35 cellular contexts compared by ENCODE assay signal in genomic region chr1:108811611-108812010, GRCh38. TPM values are rescaled to one million over a fixed set of nuclear protein-coding genes. Genes with fewer than 3 reads are reported as not detected.
"Had no signal": no experiment of that assay in that cellular context is flagged by ENCODE, and none has a peak within 500 bp of the region (broad histone marks: within the 10 kb centered on the region; RNA-seq: fewer than 3 reads in every experiment).

No MANE protein-coding gene starts in this region.

- H3K9me3 ChIP-seq: MG63 had no signal

- H3K27ac ChIP-seq: brain microvascular endothelial cell, VCaP had no signal

- H3K9me3 Mint-ChIP-seq: activated B cell treated with CpG ODN at 0.5 μM for 24 hours; activated CD4-positive, alpha-beta memory T cell treated with anti-CD3 and anti-CD28 coated beads, Interleukin-2, amount 10 ng/mL, durations not matched to agents 7 days and 5 days; activated naive CD8-positive, alpha-beta T cell treated with anti-CD3 and anti-CD28 coated beads for 36 hours; activated T-helper 17 cell treated with anti-CD3 and anti-CD28 coated beads, Interleukin-2, amount 50 U/mL, for 72 hours had no signal

- H3K27me3 ChIP-seq: brain microvascular endothelial cell, MG63 had no signal

- H3K4me3 ChIP-seq: MG63 had no signal

- DNase-seq: activated B cell treated with CpG ODN at 0.5 μM for 24 hours; activated CD4-positive, alpha-beta memory T cell treated with anti-CD3 and anti-CD28 coated beads, Interleukin-2, amount 10 ng/mL, durations not matched to agents 7 days and 5 days; activated CD4-positive, alpha-beta T cell treated with anti-CD3 and anti-CD28 coated beads for 48 hours; activated CD4-positive, CD25-positive, alpha-beta regulatory T cell treated with anti-CD3 and anti-CD28 coated beads, Interleukin-2, amount 50 U/mL, for 72 hours; activated CD8-positive, alpha-beta memory T cell treated with anti-CD3 and anti-CD28 coated beads for 24 hours; activated CD8-positive, alpha-beta memory T cell treated with anti-CD3 and anti-CD28 coated beads, Interleukin-2, amount 10 ng/mL, durations not matched to agents 7 days and 5 days; activated CD8-positive, alpha-beta memory T cell treated with anti-CD3 and anti-CD28 coated beads, Interleukin-2, amount 50 U/mL, for 48 hours; activated effector memory CD4-positive, alpha-beta T cell treated with anti-CD3 and anti-CD28 coated beads, Interleukin-2, amount 50 U/mL, for 16 hours; activated naive CD4-positive, alpha-beta T cell; activated naive CD4-positive, alpha-beta T cell treated with anti-CD3 and anti-CD28 coated beads, Interleukin-2, amount 50 U/mL, for 16 hours; activated naive CD8-positive, alpha-beta T cell treated with anti-CD3 and anti-CD28 coated beads for 36 hours; activated T-cell treated with anti-CD3 and anti-CD28 coated beads, Interleukin-2, amount 50 U/mL, for 48 hours; amniotic stem cell; aorta; brain microvascular endothelial cell; central memory CD4-positive, alpha-beta T cell; Kasumi-1; KG1; MG63; NCI-H1048; NCI-H1105 treated with DMSO at 0.1 percent for 48 hours; NCI-H1436; NCI-H1694; NCI-H1930; NCI-H345; NCI-H526; NCI-H774; Right ventricle myocardium superior; SW 1271; T-helper 1 cell; T-helper 2 cell; T-helper 9 cell had no signal

- H3K4me3 Mint-ChIP-seq: activated B cell treated with CpG ODN at 0.5 μM for 24 hours; activated CD4-positive, alpha-beta memory T cell treated with anti-CD3 and anti-CD28 coated beads, Interleukin-2, amount 10 ng/mL, durations not matched to agents 7 days and 5 days; activated CD8-positive, alpha-beta memory T cell treated with anti-CD3 and anti-CD28 coated beads, Interleukin-2, amount 10 ng/mL, durations not matched to agents 7 days and 5 days; activated naive CD8-positive, alpha-beta T cell treated with anti-CD3 and anti-CD28 coated beads for 36 hours; activated T-helper 17 cell treated with anti-CD3 and anti-CD28 coated beads, Interleukin-2, amount 50 U/mL, for 72 hours had no signal

- H3K27me3 Mint-ChIP-seq: activated B cell treated with CpG ODN at 0.5 μM for 24 hours; activated naive CD8-positive, alpha-beta T cell treated with anti-CD3 and anti-CD28 coated beads for 36 hours; activated T-helper 17 cell treated with anti-CD3 and anti-CD28 coated beads, Interleukin-2, amount 50 U/mL, for 72 hours had no signal

- H3K4me1 Mint-ChIP-seq: activated B cell treated with CpG ODN at 0.5 μM for 24 hours; activated CD8-positive, alpha-beta memory T cell treated with anti-CD3 and anti-CD28 coated beads, Interleukin-2, amount 10 ng/mL, durations not matched to agents 7 days and 5 days; activated naive CD8-positive, alpha-beta T cell treated with anti-CD3 and anti-CD28 coated beads for 36 hours; activated T-helper 17 cell treated with anti-CD3 and anti-CD28 coated beads, Interleukin-2, amount 50 U/mL, for 72 hours had no signal

- H3K27ac Mint-ChIP-seq: activated B cell treated with CpG ODN at 0.5 μM for 24 hours; activated CD4-positive, alpha-beta memory T cell treated with anti-CD3 and anti-CD28 coated beads, Interleukin-2, amount 10 ng/mL, durations not matched to agents 7 days and 5 days; activated CD8-positive, alpha-beta memory T cell treated with anti-CD3 and anti-CD28 coated beads, Interleukin-2, amount 10 ng/mL, durations not matched to agents 7 days and 5 days; activated naive CD8-positive, alpha-beta T cell treated with anti-CD3 and anti-CD28 coated beads for 36 hours; activated T-helper 17 cell treated with anti-CD3 and anti-CD28 coated beads, Interleukin-2, amount 50 U/mL, for 72 hours had no signal

- ATAC-seq: activated CD8-positive, alpha-beta memory T cell treated with anti-CD3 and anti-CD28 coated beads, Interleukin-2, amount 10 ng/mL, durations not matched to agents 7 days and 5 days; activated T-helper 17 cell treated with anti-CD3 and anti-CD28 coated beads, Interleukin-2, amount 50 U/mL, for 72 hours had no signal

RNA-seq across cellular contexts. Expression of gene AKNAD1, which starts 45.3 kb away (rescaled TPM):
- total RNA-seq: activated B cell treated with CpG ODN at 0.5 μM for 24 hours; activated CD4-positive, alpha-beta memory T cell treated with anti-CD3 and anti-CD28 coated beads, Interleukin-2, amount 10 ng/mL, durations not matched to agents 7 days and 5 days; activated CD8-positive, alpha-beta memory T cell treated with anti-CD3 and anti-CD28 coated beads, Interleukin-2, amount 10 ng/mL, durations not matched to agents 7 days and 5 days; activated naive CD8-positive, alpha-beta T cell treated with anti-CD3 and anti-CD28 coated beads for 36 hours; activated T-helper 17 cell treated with anti-CD3 and anti-CD28 coated beads, Interleukin-2, amount 50 U/mL, for 72 hours; OCI-LY7; Right ventricle myocardium superior had no signal
- polyA plus RNA-seq: aorta had no signal
